ENCODE assay signal across 8 cellular contexts in genomic region chr10:47340613-47341170, GRCh38. TPM values are rescaled to one million over a fixed set of nuclear protein-coding genes. Genes with fewer than 3 reads are reported as not detected.
DNase-seq lines count a peak whose midpoint lies in the region; ATAC-seq lines count a peak whose summit lies in the region.

No MANE protein-coding gene starts in this region.

- peak; percentile 58 for DNase-seq in Daoy (ENCODE audit: low read depth)
- DNase-seq in T-helper 17 cell = peak; percentile 42 to 63 (median 46)
- DNase-seq in astrocyte of the hippocampus (ENCODE audit: low read depth, low spot score) = peak; percentile 69
- peak; percentile 89 for DNase-seq in iPS-NIHi11 (ENCODE audit: low spot score)
- DNase-seq in stimulated activated CD4-positive, alpha-beta T cell treated with anti-CD3 and anti-CD28 coated beads, Interleukin-15, amount 100 ng/mL, for 24 hours = peak; percentile 81

- H3K27ac Mint-ChIP-seq in T-helper 17 cell = no peak overlapping the region

- H3K4me1 Mint-ChIP-seq in T-helper 17 cell = no peaks in the 10 kb centered on the region

- no peak overlapping the region for H3K4me3 Mint-ChIP-seq in T-helper 17 cell

- H3K27me3 Mint-ChIP-seq in T-helper 17 cell = peaks cover 51% of the 10 kb centered on the region

- H3K9me3 ChIP-seq in T-helper 17 cell (ENCODE audit: control insufficient read depth, low read length, poor library complexity, severe bottlenecking) = no peaks in the 10 kb centered on the region

- ATAC-seq in HG03354 (IDR thresholded peaks at IDR 0.05; ENCODE audit: poor library complexity, severe bottlenecking, unreplicated experiment) = peak; percentile 56
- ATAC-seq in T-helper 17 cell = peak; percentile 76
- ATAC-seq in GM21423 (IDR thresholded peaks at IDR 0.05; ENCODE audit: unreplicated experiment) = no peak
- ATAC-seq in HG02973 (IDR thresholded peaks at IDR 0.05; ENCODE audit: unreplicated experiment) = no peak

- no peaks in the 10 kb centered on the region for H3K36me3 Mint-ChIP-seq in T-helper 17 cell (ENCODE audit: low read depth)

RNA-seq across cellular contexts. Expression of gene RBP3, which starts 7.5 kb away (rescaled TPM):
- not detected in 2 replicates for total RNA-seq in Daoy (2014; rRNA removed; shearing (Covaris generic))
- not detected for total RNA-seq in T-helper 17 cell

RNA-seq across cellular contexts. Expression of gene GDF2, which starts 18.4 kb away (rescaled TPM):
- not detected in 2 replicates for total RNA-seq in Daoy (2014; rRNA removed; shearing (Covaris generic))
- total RNA-seq in T-helper 17 cell = not detected

RNA-seq across cellular contexts. Expression of gene GDF10, which starts 40.7 kb away (rescaled TPM):
- 0.23 TPM in 1 of 2 replicates, not detected in the other for total RNA-seq in Daoy (2014; rRNA removed; shearing (Covaris generic))
- total RNA-seq in T-helper 17 cell = under 1 TPM in 1 of 2 donors, not detected in 1; 0.17 TPM

RNA-seq across cellular contexts. Expression of gene ZNF488, which starts 43.4 kb away (rescaled TPM):
- 0.97 and 1.1 TPM in 2 replicates for total RNA-seq in Daoy (2014; rRNA removed; shearing (Covaris generic))
- total RNA-seq in T-helper 17 cell = not detected

Comparison
In these comparisons a context has a peak if more than half of its experiments do, and no peak if none do; other contexts are left out.
1. ATAC-seq: peak in HG03354 (single experiment) and T-helper 17 cell (single experiment); none in GM21423 (single experiment) and HG02973 (single experiment).
2. Peak in every context shown above with its lines, with median percentiles within 50 percentile points of each other: DNase-seq.